8 cellular contexts compared by ENCODE assay signal in genomic region chr12:8390001-8390797, GRCh38.
DNase-seq lines count a peak whose midpoint lies in the region; ATAC-seq, FAIRE-seq and TF ChIP-seq lines count a peak whose summit lies in the region.
"Not testable (repeated sequence)": the region's sequence is repeated elsewhere in the genome, so short reads cannot be mapped to it uniquely, and the experiment has no call there.

No MANE protein-coding gene starts in this region.

- H4K20me1 ChIP-seq in keratinocyte (ENCODE audit: control insufficient read depth, extremely low read depth, insufficient read depth, low read length): not testable (repeated sequence)

- H3K9me3 ChIP-seq in RWPE2 (ENCODE audit: severe bottlenecking); keratinocyte (ENCODE audit: control insufficient read depth, low read depth, low read length); tibial nerve: not testable (repeated sequence)

- not testable (repeated sequence) for H3K9me1 ChIP-seq in keratinocyte (ENCODE audit: control insufficient read depth, extremely low read depth, insufficient read depth, low read length)

- not testable (repeated sequence) for H3K27me3 ChIP-seq in RWPE2 (ENCODE audit: insufficient read depth, poor library complexity, severe bottlenecking); keratinocyte (ENCODE audit: control insufficient read depth, extremely low read depth, insufficient read depth, low read length)
- H3K27me3 ChIP-seq in tibial nerve: peaks cover 0 to 14% of the 10 kb centered on the region in 2 donors

- not testable (repeated sequence) for H3K4me1 ChIP-seq in RWPE2 (ENCODE audit: insufficient read depth, poor library complexity, severe bottlenecking); keratinocyte (ENCODE audit: control insufficient read depth, extremely low read depth, insufficient read depth, low read length); tibial nerve

- H3K4me2 ChIP-seq in keratinocyte (ENCODE audit: control insufficient read depth, extremely low read depth, insufficient read depth, low read depth, low read length): peak overlapping the region; percentile 32

- not testable (repeated sequence) for TF ChIP-seq POLR2A in tibial nerve (IDR thresholded peaks at IDR 0.05)

- FAIRE-seq in keratinocyte (lab: Jason Lieb, UNC): not testable (repeated sequence)

- dilution Hi-C loops in keratinocyte (cut with MboI; ENCODE audit: extremely low pct_ligation_motif_present, low sequenced_read_pairs): not testable (repeated sequence)

- peak overlapping the region; percentile 22 for H2AFZ ChIP-seq in keratinocyte (ENCODE audit: control insufficient read depth, low read length)

- peak; percentile 59; the same call in 2 of the 3 replicates for ATAC-seq in RWPE2 (ENCODE audit: low read depth)

- DNase-seq in DMS53 (lab: John Stamatoyannopoulos, UW) (peak; percentile 92), HuH-7 (ENCODE audit: low spot score) (peak; percentile 39), activated T-cell treated with anti-CD3 and anti-CD28 coated beads for 48 hours (ENCODE audit: low read depth) (peak; percentile 65), retina (peak; percentile 47), tibial nerve (ENCODE audit: low spot score in 2 of 2) (peak; percentile 34 to 71)
- DNase-seq in RWPE2 (ENCODE audit: low spot score); keratinocyte (ENCODE audit: low read depth, low spot score): not testable (repeated sequence)
- DNase-seq in effector CD4-positive, alpha-beta T cell: peak; percentile 62

- 0 to 2% methylated on average over 8 to 46 of the region's 81 CpGs for WGBS in tibial nerve, 2 donors

- not testable (repeated sequence) for H3K4me3 ChIP-seq in RWPE2 (ENCODE audit: severe bottlenecking)
- H3K4me3 ChIP-seq in keratinocyte (ENCODE audit: control insufficient read depth in 2 of 3, extremely low read depth in 1 of 3, insufficient read depth in 2 of 3, low read depth in 1 of 3, low read length in 3 of 3) (peak overlapping the region in 2 of 3 experiments; percentile 22 to 29), tibial nerve (peak overlapping the region; percentile 29 to 51 (median 33))

- TF ChIP-seq CTCF in RWPE2 (IDR thresholded peaks at IDR 0.05; ENCODE audit: poor library complexity, severe bottlenecking): not testable (repeated sequence)
- TF ChIP-seq CTCF in keratinocyte (optimal IDR thresholded peaks at IDR 0.05 in 1 of 3, IDR thresholded peaks at IDR 0.05 in 1 of 3, conservative IDR thresholded peaks at IDR 0.05 in 1 of 3; ENCODE audit: extremely low read depth in 1 of 3, insufficient read depth in 2 of 3, low read length in 3 of 3) (peak; percentile 41 to 63 (median 63)), tibial nerve (IDR thresholded peaks at IDR 0.05) (peak; percentile 52 to 79 (median 66))

- H3K9ac ChIP-seq in keratinocyte (ENCODE audit: control insufficient read depth, extremely low read depth, insufficient read depth, low read length): not testable (repeated sequence)

- H3K36me3 ChIP-seq in RWPE2 (ENCODE audit: low read depth); keratinocyte (ENCODE audit: control insufficient read depth in 2 of 2, extremely low read depth in 1 of 2, insufficient read depth in 2 of 2, low read length in 2 of 2); tibial nerve: not testable (repeated sequence)

- H3K27ac ChIP-seq in RWPE2 (ENCODE audit: poor library complexity, severe bottlenecking); keratinocyte (ENCODE audit: control insufficient read depth, insufficient read depth, low read length); tibial nerve: not testable (repeated sequence)

- H3K79me2 ChIP-seq in keratinocyte (ENCODE audit: control insufficient read depth, insufficient read depth, low read length): not testable (repeated sequence)

- TF ChIP-seq EP300 in tibial nerve (IDR thresholded peaks at IDR 0.05): not testable (repeated sequence)
